In the genomic region with DNA sequence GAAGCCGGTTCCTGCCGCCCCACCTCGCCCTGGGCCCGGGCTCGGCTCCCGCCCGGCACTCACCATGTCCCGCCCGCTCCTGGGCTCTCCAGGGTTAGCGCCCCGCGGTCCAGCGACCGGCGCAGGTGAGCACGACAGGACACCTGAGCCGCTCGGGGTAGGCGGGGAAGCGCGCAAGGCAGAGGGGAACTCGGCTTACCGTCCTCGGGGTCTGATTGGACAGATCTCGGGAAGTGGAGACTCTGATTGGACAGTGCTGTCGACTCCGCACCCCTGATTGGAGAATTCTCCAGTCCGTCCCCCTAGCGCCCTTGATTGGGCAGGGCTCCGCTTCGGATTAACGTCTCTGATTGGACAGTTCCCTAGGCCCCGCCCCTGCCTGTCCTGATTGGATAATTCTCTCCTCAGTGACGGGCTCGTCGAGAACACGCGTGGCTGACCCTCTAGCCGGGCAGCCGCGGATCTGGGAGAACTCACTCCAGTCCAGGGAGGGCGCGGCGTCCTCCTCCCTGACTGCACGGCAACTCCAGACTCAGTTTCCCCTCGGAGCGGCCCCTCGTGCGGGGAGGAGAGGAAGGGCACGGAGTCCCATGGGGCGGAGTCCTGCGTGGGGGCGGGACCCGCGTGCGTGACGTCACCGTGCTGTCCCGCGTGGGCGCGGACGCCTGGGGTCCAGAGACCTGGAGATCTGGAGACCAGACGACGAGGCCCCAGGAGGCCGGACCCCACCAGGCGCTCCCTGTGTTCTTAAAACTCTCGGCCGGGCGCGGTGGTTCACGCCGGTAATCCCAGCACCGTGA, we compare ENCODE assay signal across 8 cellular contexts. TPM values are rescaled to one million over a fixed set of nuclear protein-coding genes. Genes with fewer than 3 reads are reported as not detected.
DNase-seq lines count a peak whose midpoint lies in the region; ATAC-seq and TF ChIP-seq lines count a peak whose summit lies in the region.

ZNF77 (minus strand) TSS at position 197 of the 800 bp plus-strand sequence; CDS start at position 66, 131 bp downstream.

- H3K27ac ChIP-seq in vagina = peak within 1 kb of the TSS; percentile 89

- peak; percentile 90 for ATAC-seq in GM18499 (IDR thresholded peaks at IDR 0.05; ENCODE audit: insufficient read depth, unreplicated experiment)
- peak; percentile 93 for ATAC-seq in HG02938 (IDR thresholded peaks at IDR 0.05; ENCODE audit: unreplicated experiment)

- DNase-seq in NCI-H187 treated with DMSO at 0.1 percent for 48 hours (lab: John Stamatoyannopoulos, UW) (peak; percentile 98), T-helper 9 cell (peak; percentile 98), astrocyte of the hippocampus (ENCODE audit: low read depth, low spot score) (peak; percentile 99), hepatic stellate cell (ENCODE audit: low spot score) (peak; percentile 100), putamen (ENCODE audit: low spot score) (peak; percentile 98), vagina (ENCODE audit: extremely low spot score in 2 of 2) (peak; percentile 100)

- peak in 1 of 2 donors; percentile 21 for TF ChIP-seq POLR2A in vagina (IDR thresholded peaks at IDR 0.05)

- no peaks in the 10 kb centered on the region for H3K27me3 ChIP-seq in vagina

- TF ChIP-seq CTCF in vagina (IDR thresholded peaks at IDR 0.05) = peak in 1 of 3 experiments; percentile 18

- H3K9me3 ChIP-seq in vagina = no peaks in the 10 kb centered on the region

- intact Hi-C loops in vagina (cut with DNase I) = no loop called here

- H3K4me3 ChIP-seq in vagina = peak within 1 kb of the TSS; percentile 63 to 92

- peaks cover 25% of the 10 kb centered on the region for H3K4me1 ChIP-seq in vagina

- no peaks in the 10 kb centered on the region for H3K36me3 ChIP-seq in vagina

RNA-seq across cellular contexts. Expression of gene ZNF77, which starts in this region (rescaled TPM):
- total RNA-seq in vagina = 6.4 TPM

Comparison
In these comparisons a context has a peak if more than half of its experiments do, and no peak if none do; other contexts are left out.
1. Peak in every context shown above with its lines: DNase-seq, ATAC-seq, H3K4me3 ChIP-seq and H3K27ac ChIP-seq.